Comparison of ENCODE assay signal across 11 cellular contexts in genomic region chr2:17276220-17276619, GRCh38.
"Had no signal": no experiment of that assay in that cellular context is flagged by ENCODE, and none has a peak within 500 bp of the region (broad histone marks: within the 10 kb centered on the region; RNA-seq: fewer than 3 reads in every experiment).

No MANE protein-coding gene starts in this region.

- H3K4me1 Mint-ChIP-seq: GM23338, H9 had no signal

- H3K4me2 ChIP-seq: GM23338 had no signal

- H3K36me3 ChIP-seq: HAP-1 had no signal

- H3K4me3 Mint-ChIP-seq: GM23338, H9, HFFc6 had no signal

- ATAC-seq: GM23338, HCT116 had no signal

- DNase-seq: GM23248, GOT3, H7, H9, HCEC 1CT, HFFc6 had no signal

- H2AFZ ChIP-seq: GM23248, GM23338 had no signal

- H3K27ac Mint-ChIP-seq: GM23338, H9, HFFc6 had no signal

- FAIRE-seq: H1, H54 had no signal

- H3K27ac ChIP-seq: GM23248 had no signal

- H3K9me3 ChIP-seq: HAP-1 had no signal

- H3K4me3 ChIP-seq: GM23248, GM23338, HAP-1 had no signal

- H3K9ac ChIP-seq: GM23248 had no signal

- H3K4me1 ChIP-seq: HAP-1 had no signal
